In the genomic region with DNA sequence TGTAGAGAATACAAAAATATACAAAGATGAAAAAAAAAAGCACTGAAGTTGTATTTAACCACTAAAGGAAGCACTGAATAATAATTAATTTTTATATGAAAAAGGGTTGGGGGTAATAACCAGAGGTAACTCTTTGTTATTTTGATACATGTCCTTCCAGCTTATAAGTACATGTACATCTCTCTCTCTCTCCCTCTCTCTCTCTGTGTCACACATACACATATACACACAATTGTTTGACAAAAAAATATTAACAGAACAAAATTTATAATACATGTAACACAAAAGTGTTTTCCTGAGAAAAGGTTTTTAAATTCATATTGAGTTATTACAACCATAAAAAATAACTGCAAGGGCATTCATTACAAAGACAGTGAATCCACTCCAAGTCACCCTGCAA, we compare ENCODE assay signal across 12 cellular contexts. TPM values are rescaled to one million over a fixed set of nuclear protein-coding genes. Genes with fewer than 3 reads are reported as not detected.
DNase-seq lines count a peak whose midpoint lies in the region; ATAC-seq and TF ChIP-seq lines count a peak whose summit lies in the region.
"Had no signal": no experiment of that assay in that cellular context is flagged by ENCODE, and none has a peak within 500 bp of the region (broad histone marks: within the 10 kb centered on the region; RNA-seq: fewer than 3 reads in every experiment).

No MANE protein-coding gene starts in this region.

- H3K23ac ChIP-seq in mesenchymal stem cell (ENCODE audit: low read length in 2 of 2) = no peak overlapping the region

- TF ChIP-seq CTCF in heart left ventricle (IDR thresholded peaks at IDR 0.05) (no peak), tibial nerve (IDR thresholded peaks at IDR 0.05) (no peak)

- H3K4me3 Mint-ChIP-seq in T-helper 2 cell treated with Interferon-gamma antibody and Interleukin-4, amounts not matched to agents 5 μg/mL and 100 μg/mL, for 36 hours = peak overlapping the region; percentile 87

- H2BK120ac ChIP-seq in mesenchymal stem cell (ENCODE audit: low read depth, low read length) = no peak overlapping the region

- H3K27ac ChIP-seq in heart left ventricle = peak overlapping the region in 9 of 12 donors; percentile 14 to 92 (median 67)
- no peak overlapping the region for H3K27ac ChIP-seq in right cardiac atrium (ENCODE audit: low read length)
- peak overlapping the region; percentile 43 for H3K27ac ChIP-seq in mesenchymal stem cell (ENCODE audit: low read length, poor library complexity, severe bottlenecking)
- peak overlapping the region in 3 of 4 donors; percentile 76 to 91 (median 83) for H3K27ac ChIP-seq in tibial nerve

- TF ChIP-seq POLR2A in heart left ventricle (IDR thresholded peaks at IDR 0.05) = no peak
- no peak for TF ChIP-seq POLR2A in tibial nerve (IDR thresholded peaks at IDR 0.05)

- H3K27me3 Mint-ChIP-seq in T-helper 2 cell treated with Interferon-gamma antibody and Interleukin-4, amounts not matched to agents 5 μg/mL and 100 μg/mL, for 36 hours (ENCODE audit: low read depth) = no peaks in the 10 kb centered on the region

- H3K4me1 Mint-ChIP-seq in T-helper 2 cell treated with Interferon-gamma antibody and Interleukin-4, amounts not matched to agents 5 μg/mL and 100 μg/mL, for 36 hours (ENCODE audit: low read depth) = peaks cover 51% of the 10 kb centered on the region

- H3K27me3 ChIP-seq in heart left ventricle (no peaks in the 10 kb centered on the region), right cardiac atrium (ENCODE audit: control insufficient read depth, insufficient read depth) (no peaks in the 10 kb centered on the region), mesenchymal stem cell (ENCODE audit: control insufficient read depth in 1 of 2, insufficient read depth in 1 of 2, low read length in 2 of 2) (no peaks in the 10 kb centered on the region), tibial nerve (no peaks in the 10 kb centered on the region)
- H3K27me3 ChIP-seq: BE2C, foreskin keratinocyte had no signal

- no peak overlapping the region for H2BK15ac ChIP-seq in mesenchymal stem cell (ENCODE audit: low read depth, poor library complexity, severe bottlenecking)

- no peak for TF ChIP-seq EP300 in tibial nerve (IDR thresholded peaks at IDR 0.05)

- no peaks in the 10 kb centered on the region for H3K9me3 ChIP-seq in heart left ventricle
- H3K9me3 ChIP-seq in right cardiac atrium (ENCODE audit: control insufficient read depth, low read length) = no peaks in the 10 kb centered on the region
- no peaks in the 10 kb centered on the region for H3K9me3 ChIP-seq in mesenchymal stem cell (ENCODE audit: control insufficient read depth, low read length)
- no peaks in the 10 kb centered on the region for H3K9me3 ChIP-seq in tibial nerve
- H3K9me3 ChIP-seq: BE2C had no signal

- DNase-seq in heart left ventricle (no peak), right cardiac atrium (no peak), mesenchymal stem cell (no peak), tibial nerve (ENCODE audit: low spot score in 2 of 2) (no peak), NCI-H2029 treated with DMSO at 0.1 percent for 48 hours (lab: John Stamatoyannopoulos, UW) (no peak)
- DNase-seq in T-helper 2 cell treated with Interferon-gamma antibody and Interleukin-4, amounts not matched to agents 5 μg/mL and 100 μg/mL, for 36 hours (ENCODE audit: low spot score) = no peak
- DNase-seq: BE2C, cerebellar nuclear complex, NCI-H2171 had no signal

- H3K4me1 ChIP-seq in heart left ventricle (peaks cover 0 to 91% (median 26%) of the 10 kb centered on the region in 12 donors), right cardiac atrium (ENCODE audit: control insufficient read depth, insufficient read depth, low read length) (peaks cover 7% of the 10 kb centered on the region), mesenchymal stem cell (ENCODE audit: control insufficient read depth, insufficient read depth, low read depth, low read length) (peaks cover 4% of the 10 kb centered on the region), tibial nerve (peaks cover 0 to 97% (median 42%) of the 10 kb centered on the region in 4 donors)

- no peak overlapping the region for H2BK12ac ChIP-seq in mesenchymal stem cell (ENCODE audit: low read length in 2 of 2)

- intact Hi-C loops in heart left ventricle (cut with DNase I) = no loop called here
- intact Hi-C loops in right cardiac atrium (cut with DNase I) = no loop called here

- no peak overlapping the region for H3K18ac ChIP-seq in mesenchymal stem cell (ENCODE audit: low read depth in 1 of 2, low read length in 2 of 2)

- peak overlapping the region; percentile 77 for H3K9ac ChIP-seq in mesenchymal stem cell (ENCODE audit: low read length)

- H3K14ac ChIP-seq in mesenchymal stem cell (ENCODE audit: low read length in 2 of 2) = no peak overlapping the region

- H3K9me3 Mint-ChIP-seq in T-helper 2 cell treated with Interferon-gamma antibody and Interleukin-4, amounts not matched to agents 5 μg/mL and 100 μg/mL, for 36 hours = no peaks in the 10 kb centered on the region

- ATAC-seq in heart left ventricle (no peak), right cardiac atrium (no peak), HG03097 (IDR thresholded peaks at IDR 0.05; ENCODE audit: low FRiP score, unreplicated experiment) (no peak), HG03442 (IDR thresholded peaks at IDR 0.05; ENCODE audit: unreplicated experiment) (no peak)

- H4K8ac ChIP-seq in mesenchymal stem cell (ENCODE audit: low read length) = no peak overlapping the region

- H3K27ac Mint-ChIP-seq in T-helper 2 cell treated with Interferon-gamma antibody and Interleukin-4, amounts not matched to agents 5 μg/mL and 100 μg/mL, for 36 hours = peak overlapping the region; percentile 99

- H3K36me3 ChIP-seq in heart left ventricle = peaks cover 0 to 11% (median 0%) of the 10 kb centered on the region in 9 donors
- no peaks in the 10 kb centered on the region for H3K36me3 ChIP-seq in mesenchymal stem cell (ENCODE audit: control insufficient read depth in 1 of 2, insufficient read depth in 2 of 2, low read depth in 1 of 2, low read length in 2 of 2)
- H3K36me3 ChIP-seq in tibial nerve = no peaks in the 10 kb centered on the region
- H3K36me3 ChIP-seq: BE2C had no signal

- H3K4me3 ChIP-seq in heart left ventricle (peak overlapping the region in 5 of 12 donors; percentile 27 to 60 (median 32)), right cardiac atrium (ENCODE audit: low read length) (no peak overlapping the region), mesenchymal stem cell (ENCODE audit: insufficient read depth in 1 of 2, low read depth in 1 of 2, low read length in 2 of 2) (no peak overlapping the region), tibial nerve (peak overlapping the region in 1 of 4 donors; percentile 26)

- H2BK5ac ChIP-seq in mesenchymal stem cell (ENCODE audit: low read depth, low read length, poor library complexity, severe bottlenecking) = no peak overlapping the region

- H3K4ac ChIP-seq in mesenchymal stem cell (ENCODE audit: low read depth in 1 of 2, low read length in 2 of 2) = no peak overlapping the region

- no peak overlapping the region for H2AFZ ChIP-seq in mesenchymal stem cell (ENCODE audit: low read depth, low read length)

- peaks cover 84% of the 10 kb centered on the region for H3K36me3 Mint-ChIP-seq in T-helper 2 cell treated with Interferon-gamma antibody and Interleukin-4, amounts not matched to agents 5 μg/mL and 100 μg/mL, for 36 hours (ENCODE audit: low read depth)

- H3K4me2 ChIP-seq in mesenchymal stem cell (ENCODE audit: low read length, poor library complexity, severe bottlenecking) = no peak overlapping the region

- peaks cover 19% of the 10 kb centered on the region for H3K79me1 ChIP-seq in mesenchymal stem cell (replicated peaks; ENCODE audit: low read length, poor library complexity, severe bottlenecking)

- H4K91ac ChIP-seq in mesenchymal stem cell (ENCODE audit: low read length) = no peak overlapping the region

- H2AK5ac ChIP-seq in mesenchymal stem cell (ENCODE audit: low read length, severe bottlenecking) = no peak overlapping the region

RNA-seq across cellular contexts. Expression of a gene that starts 4.6 kb away (rescaled TPM):
- total RNA-seq in heart left ventricle (10 to 100 TPM in 8 of 9 donors, 1 to 10 TPM in 1; 10.0 to 73.2 (median 14.1) TPM), right cardiac atrium (10 to 100 TPM; 20.3 to 30.0 (median 27.7) TPM), tibial nerve (10 to 100 TPM; 43.2 to 63.8 (median 52.9) TPM)
- polyA plus RNA-seq in heart left ventricle (10 to 100 TPM in 1 of 2 donors, 1 to 10 TPM in 1; 9.7 to 12.3 TPM), right cardiac atrium (12.2 TPM)
- polyA plus RNA-seq in mesenchymal stem cell (2013, experiment 1 of 2) = 52.6 TPM
- 53.6 TPM for polyA plus RNA-seq in mesenchymal stem cell (2013, experiment 2 of 2)
